Comparison of ENCODE assay signal across 8 cellular contexts in genomic region chr1:144461136-144461759, GRCh38. TPM values are rescaled to one million over a fixed set of nuclear protein-coding genes. Genes with fewer than 3 reads are reported as not detected.
A peak's percentile ranks its signal among the peaks of the same experiment; 100 is the strongest.
DNase-seq lines count a peak whose midpoint lies in the region; ATAC-seq, FAIRE-seq and TF ChIP-seq lines count a peak whose summit lies in the region.
"Not testable (repeated sequence)": the region's sequence is repeated elsewhere in the genome, so short reads cannot be mapped to it uniquely, and the experiment has no call there.

A gene with protein sequence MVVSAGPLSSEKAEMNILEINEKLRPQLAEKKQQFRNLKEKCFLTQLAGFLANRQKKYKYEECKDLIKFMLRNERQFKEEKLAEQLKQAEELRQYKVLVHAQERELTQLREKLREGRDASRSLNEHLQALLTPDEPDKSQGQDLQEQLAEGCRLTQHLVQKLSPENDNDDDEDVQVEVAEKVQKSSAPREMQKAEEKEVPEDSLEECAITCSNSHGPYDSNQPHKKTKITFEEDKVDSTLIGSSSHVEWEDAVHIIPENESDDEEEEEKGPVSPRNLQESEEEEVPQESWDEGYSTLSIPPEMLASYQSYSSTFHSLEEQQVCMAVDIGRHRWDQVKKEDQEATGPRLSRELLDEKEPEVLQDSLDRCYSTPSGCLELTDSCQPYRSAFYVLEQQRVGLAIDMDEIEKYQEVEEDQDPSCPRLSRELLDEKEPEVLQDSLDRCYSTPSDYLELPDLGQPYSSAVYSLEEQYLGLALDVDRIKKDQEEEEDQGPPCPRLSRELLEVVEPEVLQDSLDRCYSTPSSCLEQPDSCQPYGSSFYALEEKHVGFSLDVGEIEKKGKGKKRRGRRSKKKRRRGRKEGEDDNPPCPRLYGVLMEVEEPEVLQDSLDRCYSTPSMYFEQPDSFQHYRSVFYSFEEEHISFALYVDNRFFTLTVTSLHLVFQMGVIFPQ (minus strand): TSS chr1:144461669. CDS start chr1:144440003, 21,666 bp downstream.

- H3K36me3 Mint-ChIP-seq in progenitor cell of endocrine pancreas (ENCODE audit: insufficient read depth): not testable (repeated sequence)

- not testable (repeated sequence) for H3K4me1 ChIP-seq in testis

- not testable (repeated sequence) for H3K4me1 Mint-ChIP-seq in progenitor cell of endocrine pancreas (ENCODE audit: low read depth)

- TF ChIP-seq POLR2A in GM12892 (IDR thresholded peaks at IDR 0.05; ENCODE audit: low read depth, low read length); testis (IDR thresholded peaks at IDR 0.05): not testable (repeated sequence)

- peak within 1 kb of the TSS; percentile 98 for H3K27ac Mint-ChIP-seq in progenitor cell of endocrine pancreas

- not testable (repeated sequence) for DNase-seq in GM12892 (ENCODE audit: insufficient read length)
- DNase-seq in NCI-H146 (lab: John Stamatoyannopoulos, UW): peak; percentile 67
- DNase-seq in UCSD-AML1 (lab: John Stamatoyannopoulos, UW; ENCODE audit: unreplicated experiment): peak; percentile 12
- peak; percentile 75 for DNase-seq in astrocyte of the hippocampus (ENCODE audit: low read depth, low spot score)
- DNase-seq in left ventricle myocardium superior: peak; percentile 89
- DNase-seq in progenitor cell of endocrine pancreas (ENCODE audit: low spot score, unreplicated experiment): peak; percentile 61
- DNase-seq in testis: peak; percentile 78

- intact Hi-C loops in left ventricle myocardium superior (cut with micrococcal nuclease); testis (cut with DNase I; ENCODE audit: low total_unique reads): not testable (repeated sequence)

- peak within 1 kb of the TSS in 1 of 2 donors; percentile 59 for H3K27ac ChIP-seq in testis

- not testable (repeated sequence) for H3K36me3 ChIP-seq in testis (ENCODE audit: low read depth, missing control alignments)

- not testable (repeated sequence) for H3K27me3 Mint-ChIP-seq in progenitor cell of endocrine pancreas

- H3K4me3 ChIP-seq in testis: peak within 1 kb of the TSS; percentile 53 to 75

- not testable (repeated sequence) for TF ChIP-seq CTCF in progenitor cell of endocrine pancreas (IDR thresholded peaks at IDR 0.05; ENCODE audit: unreplicated experiment); testis (IDR thresholded peaks at IDR 0.05)

- H3K9me3 Mint-ChIP-seq in progenitor cell of endocrine pancreas (ENCODE audit: low read depth): not testable (repeated sequence)

- ATAC-seq in HG02763 (IDR thresholded peaks at IDR 0.05; ENCODE audit: unreplicated experiment) (peak; percentile 94), left ventricle myocardium superior (peak; percentile 100)

- WGBS in testis, 2 donors: 8 to 12% methylated on average over 5 to 29 of the region's 71 CpGs

- peak within 1 kb of the TSS; percentile 96 for H3K4me3 Mint-ChIP-seq in progenitor cell of endocrine pancreas (ENCODE audit: low read depth)

- H3K27me3 ChIP-seq in testis: not testable (repeated sequence)

- H3K9me3 ChIP-seq in testis: not testable (repeated sequence)

- peak; percentile 78 for FAIRE-seq in GM12892 (lab: Jason Lieb, UNC)

RNA-seq across cellular contexts. Expression of the gene that starts here (rescaled TPM):
- 26.3 TPM for polyA plus RNA-seq in GM12892 (2012; ENCODE audit: missing spikeins)
- total RNA-seq in left ventricle myocardium superior (9.1 TPM), progenitor cell of endocrine pancreas (70.1 and 74.7 TPM in 2 replicates), testis (10 to 100 TPM; 20.8 to 30.1 TPM)
- polyA plus RNA-seq in testis (ENCODE audit: insufficient read depth, low read depth, low replicate concordance): 12.7 TPM
